21 cellular contexts compared by ENCODE assay signal in genomic region chr13:42276683-42277082, GRCh38. TPM values are rescaled to one million over a fixed set of nuclear protein-coding genes. Genes with fewer than 3 reads are reported as not detected.
DNase-seq lines count a peak whose midpoint lies in the region; ATAC-seq and TF ChIP-seq lines count a peak whose summit lies in the region.
"Had no signal": no experiment of that assay in that cellular context is flagged by ENCODE, and none has a peak within 500 bp of the region (broad histone marks: within the 10 kb centered on the region; RNA-seq: fewer than 3 reads in every experiment).

No MANE protein-coding gene starts in this region.

- H3K4me3 Mint-ChIP-seq in central memory CD8-positive, alpha-beta T cell: peak overlapping the region; percentile 52
- H3K4me3 Mint-ChIP-seq in stimulated activated naive B cell treated with anti-CD40 and anti-IgM and Interleukin-4, amounts not matched to agents 10 μg/mL and 1 μg/mL and 100 μg/mL, for 72 hours: no peak overlapping the region
- H3K4me3 Mint-ChIP-seq: immature natural killer cell had no signal

- no peaks in the 10 kb centered on the region for H3F3A ChIP-seq in OCI-LY1 (ENCODE audit: insufficient read depth, low read length)

- no peak overlapping the region for H3K4me2 ChIP-seq in OCI-LY1 (ENCODE audit: low read length)

- H3K27ac ChIP-seq in OCI-LY1 (ENCODE audit: low read depth, low read length, poor library complexity, severe bottlenecking) (peak overlapping the region; percentile 86), upper lobe of left lung (no peak overlapping the region)
- H3K27ac ChIP-seq: heart right ventricle had no signal

- ATAC-seq in activated naive CD4-positive, alpha-beta T cell treated with anti-CD3 and anti-CD28 coated beads, Interleukin-2, amount 50 U/mL, for 72 hours: no peak
- ATAC-seq in central memory CD8-positive, alpha-beta T cell (replicated peaks; ENCODE audit: extremely low read depth, poor library complexity, severe bottlenecking): no peak
- ATAC-seq in stimulated activated naive B cell treated with anti-CD40 and anti-IgM and Interleukin-4, amounts not matched to agents 10 μg/mL and 1 μg/mL and 100 μg/mL, for 72 hours (replicated peaks): no peak
- ATAC-seq in upper lobe of left lung (ENCODE audit: low FRiP score in 2 of 2): no peak
- ATAC-seq: heart right ventricle, HepG2 had no signal

- H3K4me1 ChIP-seq in OCI-LY1 (ENCODE audit: insufficient read depth, low read length, severe bottlenecking) (peaks cover 72% of the 10 kb centered on the region), upper lobe of left lung (peaks cover 12 to 33% (median 19%) of the 10 kb centered on the region in 4 donors)

- H3K27me3 ChIP-seq in OCI-LY1 (ENCODE audit: insufficient read depth, low read length) (no peaks in the 10 kb centered on the region), upper lobe of left lung (no peaks in the 10 kb centered on the region)
- H3K27me3 ChIP-seq: heart right ventricle, MG63 had no signal

- no peak for TF ChIP-seq EP300 in upper lobe of left lung (IDR thresholded peaks at IDR 0.05)

- H3K9me3 ChIP-seq in OCI-LY1 (ENCODE audit: low read length) (peaks cover 5% of the 10 kb centered on the region; the same call in 1 of the 2 replicates), upper lobe of left lung (no peaks in the 10 kb centered on the region)
- H3K9me3 ChIP-seq: HAP-1, heart right ventricle, MG63 had no signal

- no peak overlapping the region for H3K4me3 ChIP-seq in OCI-LY1 (ENCODE audit: low read depth, low read length, poor library complexity, severe bottlenecking)
- H3K4me3 ChIP-seq in upper lobe of left lung: no peak overlapping the region
- no peak overlapping the region for H3K4me3 ChIP-seq in foreskin fibroblast (ENCODE audit: low read depth in 1 of 2, low read length in 2 of 2)
- H3K4me3 ChIP-seq: HAP-1, heart right ventricle, MG63 had no signal

- no peak for DNase-seq in activated naive CD4-positive, alpha-beta T cell treated with anti-CD3 and anti-CD28 coated beads, Interleukin-2, amount 50 U/mL, for 72 hours (ENCODE audit: low spot score in 2 of 2)
- no peak for DNase-seq in activated naive CD4-positive, alpha-beta T cell treated with anti-CD3 and anti-CD28 coated beads, Interleukin-2, amount 50 U/mL, for 16 hours
- DNase-seq in central memory CD8-positive, alpha-beta T cell (ENCODE audit: low spot score in 2 of 2): no peak
- no peak for DNase-seq in stimulated activated naive B cell treated with anti-CD40 and anti-IgM and Interleukin-4, amounts not matched to agents 10 μg/mL and 1 μg/mL and 100 μg/mL, for 72 hours
- no peak for DNase-seq in upper lobe of left lung
- no peak for DNase-seq in foreskin fibroblast
- DNase-seq in DMS53 (lab: John Stamatoyannopoulos, UW): no peak
- DNase-seq: activated CD8-positive, alpha-beta memory T cell treated with anti-CD3 and anti-CD28 coated beads for 24 hours; activated effector memory CD4-positive, alpha-beta T cell treated with anti-CD3 and anti-CD28 coated beads, Interleukin-2, amount 50 U/mL, for 16 hours; aorta; DMS79 treated with DMSO at 0.1 percent for 48 hours; effector CD8-positive, alpha-beta T cell; heart right ventricle; immature natural killer cell; MG63; NCI-H1436; NCI-H2171 treated with DMSO at 0.1 percent for 48 hours; Right ventricle myocardium superior had no signal

- peaks cover 31% of the 10 kb centered on the region for H3K36me3 ChIP-seq in OCI-LY1 (ENCODE audit: insufficient read depth, low read length)
- H3K36me3 ChIP-seq in upper lobe of left lung: no peaks in the 10 kb centered on the region
- H3K36me3 ChIP-seq: HAP-1, heart right ventricle had no signal

- H3K36me3 Mint-ChIP-seq in activated naive CD4-positive, alpha-beta T cell treated with anti-CD3 and anti-CD28 coated beads, Interleukin-2, amount 50 U/mL, for 72 hours: peaks cover 15 to 21% of the 10 kb centered on the region in 2 donors
- peaks cover 17% of the 10 kb centered on the region for H3K36me3 Mint-ChIP-seq in central memory CD8-positive, alpha-beta T cell (ENCODE audit: insufficient read depth)
- peaks cover 15 to 20% of the 10 kb centered on the region in 2 donors for H3K36me3 Mint-ChIP-seq in stimulated activated naive B cell treated with anti-CD40 and anti-IgM and Interleukin-4, amounts not matched to agents 10 μg/mL and 1 μg/mL and 100 μg/mL, for 72 hours
- H3K36me3 Mint-ChIP-seq: immature natural killer cell had no signal

- H3K9me2 ChIP-seq in OCI-LY1 (ENCODE audit: low read depth, low read length): no peaks in the 10 kb centered on the region

- peaks cover 92% of the 10 kb centered on the region for H3K79me2 ChIP-seq in OCI-LY1 (ENCODE audit: insufficient read depth, low read length)

- TF ChIP-seq CTCF in OCI-LY1 (IDR thresholded peaks at IDR 0.05; ENCODE audit: low read length): no peak
- TF ChIP-seq CTCF in upper lobe of left lung (IDR thresholded peaks at IDR 0.05): no peak
- TF ChIP-seq CTCF in foreskin fibroblast (IDR thresholded peaks at IDR 0.05; ENCODE audit: low read depth, low read length): no peak

- H3K27ac Mint-ChIP-seq in activated naive CD4-positive, alpha-beta T cell treated with anti-CD3 and anti-CD28 coated beads, Interleukin-2, amount 50 U/mL, for 72 hours: peak overlapping the region; percentile 51 to 94
- H3K27ac Mint-ChIP-seq in central memory CD8-positive, alpha-beta T cell (ENCODE audit: low read depth): peak overlapping the region; percentile 49
- H3K27ac Mint-ChIP-seq in stimulated activated naive B cell treated with anti-CD40 and anti-IgM and Interleukin-4, amounts not matched to agents 10 μg/mL and 1 μg/mL and 100 μg/mL, for 72 hours: peak overlapping the region; percentile 52
- H3K27ac Mint-ChIP-seq: immature natural killer cell had no signal

- no peak overlapping the region for H2AFZ ChIP-seq in OCI-LY1 (ENCODE audit: low read length)

- H3K27me3 Mint-ChIP-seq in central memory CD8-positive, alpha-beta T cell: no peaks in the 10 kb centered on the region
- no peaks in the 10 kb centered on the region for H3K27me3 Mint-ChIP-seq in stimulated activated naive B cell treated with anti-CD40 and anti-IgM and Interleukin-4, amounts not matched to agents 10 μg/mL and 1 μg/mL and 100 μg/mL, for 72 hours

- TF ChIP-seq POLR2A in upper lobe of left lung (IDR thresholded peaks at IDR 0.05): no peak

- 72 to 73% methylated on average over 3 of the region's 3 CpGs for WGBS in upper lobe of left lung, 2 donors

- H3K9ac ChIP-seq in OCI-LY1 (ENCODE audit: low read length): no peak overlapping the region

- H4K20me1 ChIP-seq in OCI-LY1 (ENCODE audit: insufficient read depth, low read length): no peaks in the 10 kb centered on the region

- no peaks in the 10 kb centered on the region for H3K9me3 Mint-ChIP-seq in activated naive CD4-positive, alpha-beta T cell treated with anti-CD3 and anti-CD28 coated beads, Interleukin-2, amount 50 U/mL, for 72 hours
- H3K9me3 Mint-ChIP-seq in central memory CD8-positive, alpha-beta T cell: no peaks in the 10 kb centered on the region
- H3K9me3 Mint-ChIP-seq in stimulated activated naive B cell treated with anti-CD40 and anti-IgM and Interleukin-4, amounts not matched to agents 10 μg/mL and 1 μg/mL and 100 μg/mL, for 72 hours: peaks cover 3 to 4% of the 10 kb centered on the region in 2 donors
- H3K9me3 Mint-ChIP-seq: immature natural killer cell had no signal

- peaks cover 56% of the 10 kb centered on the region for H3K4me1 Mint-ChIP-seq in central memory CD8-positive, alpha-beta T cell
- H3K4me1 Mint-ChIP-seq in stimulated activated naive B cell treated with anti-CD40 and anti-IgM and Interleukin-4, amounts not matched to agents 10 μg/mL and 1 μg/mL and 100 μg/mL, for 72 hours: peaks cover 22 to 39% of the 10 kb centered on the region in 2 donors

RNA-seq across cellular contexts. Expression of gene AKAP11, which starts 4.7 kb away (rescaled TPM):
- 10 to 100 TPM; 34.3 to 42.3 TPM for total RNA-seq in activated naive CD4-positive, alpha-beta T cell treated with anti-CD3 and anti-CD28 coated beads, Interleukin-2, amount 50 U/mL, for 72 hours
- total RNA-seq in upper lobe of left lung: 10 to 100 TPM; 22.8 to 72.2 (median 25.9) TPM
